Comparison of ENCODE assay signal across 1 cellular context in the genomic region with DNA sequence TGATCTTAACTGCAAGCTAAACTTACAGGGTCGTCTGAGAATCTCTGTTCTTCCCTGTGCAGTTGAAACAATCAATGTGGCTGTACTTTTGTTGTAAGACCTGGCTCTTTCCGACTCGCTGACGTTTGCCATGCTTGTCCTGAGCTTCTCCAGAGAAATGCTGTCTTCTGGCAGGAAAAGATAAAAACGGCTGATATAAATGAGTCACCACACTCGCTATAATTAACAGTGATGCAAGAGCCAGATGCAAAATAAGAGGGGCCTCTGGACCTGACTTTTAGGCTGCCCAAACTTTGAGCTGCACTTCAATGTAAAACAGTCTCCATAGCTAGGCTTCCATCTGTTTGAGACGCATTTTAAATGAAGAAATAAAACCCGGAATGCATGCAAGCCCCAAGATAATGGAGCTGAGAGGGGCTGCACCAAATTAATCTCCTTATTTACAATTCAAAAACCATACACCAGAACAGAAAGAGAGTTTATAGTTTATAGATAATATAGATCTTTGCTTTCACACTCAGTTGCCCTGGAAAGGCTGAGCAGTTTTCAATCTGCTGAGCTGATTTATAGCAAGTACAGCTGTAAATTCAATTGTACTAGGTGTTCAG.
A peak's percentile ranks its signal among the peaks of the same experiment; 100 is the strongest.
TF ChIP-seq lines count a peak whose summit lies in the region.

No MANE protein-coding gene starts in this region.

TF ChIP-seq in K562, 482 proteins besides CTCF, POLR2A, EP300 and RAD21 (continued from another document and continues in another):
- TF ChIP-seq, protein P1, sequence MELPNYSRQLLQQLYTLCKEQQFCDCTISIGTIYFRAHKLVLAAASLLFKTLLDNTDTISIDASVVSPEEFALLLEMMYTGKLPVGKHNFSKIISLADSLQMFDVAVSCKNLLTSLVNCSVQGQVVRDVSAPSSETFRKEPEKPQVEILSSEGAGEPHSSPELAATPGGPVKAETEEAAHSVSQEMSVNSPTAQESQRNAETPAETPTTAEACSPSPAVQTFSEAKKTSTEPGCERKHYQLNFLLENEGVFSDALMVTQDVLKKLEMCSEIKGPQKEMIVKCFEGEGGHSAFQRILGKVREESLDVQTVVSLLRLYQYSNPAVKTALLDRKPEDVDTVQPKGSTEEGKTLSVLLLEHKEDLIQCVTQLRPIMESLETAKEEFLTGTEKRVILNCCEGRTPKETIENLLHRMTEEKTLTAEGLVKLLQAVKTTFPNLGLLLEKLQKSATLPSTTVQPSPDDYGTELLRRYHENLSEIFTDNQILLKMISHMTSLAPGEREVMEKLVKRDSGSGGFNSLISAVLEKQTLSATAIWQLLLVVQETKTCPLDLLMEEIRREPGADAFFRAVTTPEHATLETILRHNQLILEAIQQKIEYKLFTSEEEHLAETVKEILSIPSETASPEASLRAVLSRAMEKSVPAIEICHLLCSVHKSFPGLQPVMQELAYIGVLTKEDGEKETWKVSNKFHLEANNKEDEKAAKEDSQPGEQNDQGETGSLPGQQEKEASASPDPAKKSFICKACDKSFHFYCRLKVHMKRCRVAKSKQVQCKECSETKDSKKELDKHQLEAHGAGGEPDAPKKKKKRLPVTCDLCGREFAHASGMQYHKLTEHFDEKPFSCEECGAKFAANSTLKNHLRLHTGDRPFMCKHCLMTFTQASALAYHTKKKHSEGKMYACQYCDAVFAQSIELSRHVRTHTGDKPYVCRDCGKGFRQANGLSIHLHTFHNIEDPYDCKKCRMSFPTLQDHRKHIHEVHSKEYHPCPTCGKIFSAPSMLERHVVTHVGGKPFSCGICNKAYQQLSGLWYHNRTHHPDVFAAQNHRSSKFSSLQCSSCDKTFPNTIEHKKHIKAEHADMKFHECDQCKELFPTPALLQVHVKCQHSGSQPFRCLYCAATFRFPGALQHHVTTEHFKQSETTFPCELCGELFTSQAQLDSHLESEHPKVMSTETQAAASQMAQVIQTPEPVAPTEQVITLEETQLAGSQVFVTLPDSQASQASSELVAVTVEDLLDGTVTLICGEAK (IDR thresholded peaks at IDR 0.05): no peak
- TF ChIP-seq, protein P1 (CRISPR knock-in tag; IDR thresholded peaks at IDR 0.05): no peak
- TF ChIP-seq IFI16 (CRISPR knock-in tag; IDR thresholded peaks at IDR 0.05) (no peak), ARID1B (IDR thresholded peaks at IDR 0.05) (peak; percentile 95), JUN (IDR thresholded peaks at IDR 0.05; ENCODE audit: borderline replicate concordance, low read depth, low read length) (peak; percentile 94), JUN (CRISPR knock-in tag; IDR thresholded peaks at IDR 0.05; ENCODE audit: borderline replicate concordance) (no peak), SNIP1 (IDR thresholded peaks at IDR 0.05; ENCODE audit: low read depth) (no peak), RBM39 (optimal IDR thresholded peaks at IDR 0.05; ENCODE audit: low read depth, low read length) (no peak), HIVEP1 (CRISPR knock-in tag; IDR thresholded peaks at IDR 0.05) (no peak), ZNF23 (CRISPR knock-in tag; IDR thresholded peaks at IDR 0.05) (no peak), GABPA (tag; conservative IDR thresholded peaks at IDR 0.05; ENCODE audit: low read depth) (0 out of 2 replicates have a peak, but pooled peaks have one; percentile 27), CHD1 (IDR thresholded peaks at IDR 0.05; ENCODE audit: low read length) (no peak), RUNX1 (IDR thresholded peaks at IDR 0.05; ENCODE audit: low read depth) (no peak), ILK (tag; IDR thresholded peaks at IDR 0.05; ENCODE audit: borderline replicate concordance, low read depth) (no peak), ZNF134 (CRISPR knock-in tag; conservative IDR thresholded peaks at IDR 0.05) (no peak), COPS2 (conservative IDR thresholded peaks at IDR 0.05) (no peak), SAFB (IDR thresholded peaks at IDR 0.05; ENCODE audit: borderline replicate concordance, low read depth, low read length) (no peak), ELF4 (CRISPR knock-in tag; IDR thresholded peaks at IDR 0.05) (no peak), ERF (CRISPR knock-in tag; IDR thresholded peaks at IDR 0.05) (no peak), EP400 (IDR thresholded peaks at IDR 0.05) (peak; percentile 51), MYC (IDR thresholded peaks at IDR 0.05; ENCODE audit: low read depth, low read length) (peak; percentile 50; the same call in 1 of the 2 replicates), MYC (CRISPR knock-in tag; IDR thresholded peaks at IDR 0.05; ENCODE audit: borderline replicate concordance, low read depth) (no peak), RBM25 (IDR thresholded peaks at IDR 0.05; ENCODE audit: low read depth, low read length, severe bottlenecking) (no peak), ATF7 (IDR thresholded peaks at IDR 0.05) (peak; percentile 83)
- TF ChIP-seq, protein P2, sequence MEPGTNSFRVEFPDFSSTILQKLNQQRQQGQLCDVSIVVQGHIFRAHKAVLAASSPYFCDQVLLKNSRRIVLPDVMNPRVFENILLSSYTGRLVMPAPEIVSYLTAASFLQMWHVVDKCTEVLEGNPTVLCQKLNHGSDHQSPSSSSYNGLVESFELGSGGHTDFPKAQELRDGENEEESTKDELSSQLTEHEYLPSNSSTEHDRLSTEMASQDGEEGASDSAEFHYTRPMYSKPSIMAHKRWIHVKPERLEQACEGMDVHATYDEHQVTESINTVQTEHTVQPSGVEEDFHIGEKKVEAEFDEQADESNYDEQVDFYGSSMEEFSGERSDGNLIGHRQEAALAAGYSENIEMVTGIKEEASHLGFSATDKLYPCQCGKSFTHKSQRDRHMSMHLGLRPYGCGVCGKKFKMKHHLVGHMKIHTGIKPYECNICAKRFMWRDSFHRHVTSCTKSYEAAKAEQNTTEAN (CRISPR knock-in tag; IDR thresholded peaks at IDR 0.05): no peak
- TF ChIP-seq, protein P3, sequence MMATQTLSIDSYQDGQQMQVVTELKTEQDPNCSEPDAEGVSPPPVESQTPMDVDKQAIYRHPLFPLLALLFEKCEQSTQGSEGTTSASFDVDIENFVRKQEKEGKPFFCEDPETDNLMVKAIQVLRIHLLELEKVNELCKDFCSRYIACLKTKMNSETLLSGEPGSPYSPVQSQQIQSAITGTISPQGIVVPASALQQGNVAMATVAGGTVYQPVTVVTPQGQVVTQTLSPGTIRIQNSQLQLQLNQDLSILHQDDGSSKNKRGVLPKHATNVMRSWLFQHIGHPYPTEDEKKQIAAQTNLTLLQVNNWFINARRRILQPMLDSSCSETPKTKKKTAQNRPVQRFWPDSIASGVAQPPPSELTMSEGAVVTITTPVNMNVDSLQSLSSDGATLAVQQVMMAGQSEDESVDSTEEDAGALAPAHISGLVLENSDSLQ (IDR thresholded peaks at IDR 0.05): peak; percentile 41; the same call in 1 of the 2 replicates
- TF ChIP-seq, protein P4, sequence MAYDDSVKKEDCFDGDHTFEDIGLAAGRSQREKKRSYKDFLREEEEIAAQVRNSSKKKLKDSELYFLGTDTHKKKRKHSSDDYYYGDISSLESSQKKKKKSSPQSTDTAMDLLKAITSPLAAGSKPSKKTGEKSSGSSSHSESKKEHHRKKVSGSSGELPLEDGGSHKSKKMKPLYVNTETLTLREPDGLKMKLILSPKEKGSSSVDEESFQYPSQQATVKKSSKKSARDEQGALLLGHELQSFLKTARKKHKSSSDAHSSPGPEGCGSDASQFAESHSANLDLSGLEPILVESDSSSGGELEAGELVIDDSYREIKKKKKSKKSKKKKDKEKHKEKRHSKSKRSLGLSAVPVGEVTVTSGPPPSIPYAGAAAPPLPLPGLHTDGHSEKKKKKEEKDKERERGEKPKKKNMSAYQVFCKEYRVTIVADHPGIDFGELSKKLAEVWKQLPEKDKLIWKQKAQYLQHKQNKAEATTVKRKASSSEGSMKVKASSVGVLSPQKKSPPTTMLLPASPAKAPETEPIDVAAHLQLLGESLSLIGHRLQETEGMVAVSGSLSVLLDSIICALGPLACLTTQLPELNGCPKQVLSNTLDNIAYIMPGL (CRISPR knock-in tag; IDR thresholded peaks at IDR 0.05): no peak
- TF ChIP-seq, protein P5, sequence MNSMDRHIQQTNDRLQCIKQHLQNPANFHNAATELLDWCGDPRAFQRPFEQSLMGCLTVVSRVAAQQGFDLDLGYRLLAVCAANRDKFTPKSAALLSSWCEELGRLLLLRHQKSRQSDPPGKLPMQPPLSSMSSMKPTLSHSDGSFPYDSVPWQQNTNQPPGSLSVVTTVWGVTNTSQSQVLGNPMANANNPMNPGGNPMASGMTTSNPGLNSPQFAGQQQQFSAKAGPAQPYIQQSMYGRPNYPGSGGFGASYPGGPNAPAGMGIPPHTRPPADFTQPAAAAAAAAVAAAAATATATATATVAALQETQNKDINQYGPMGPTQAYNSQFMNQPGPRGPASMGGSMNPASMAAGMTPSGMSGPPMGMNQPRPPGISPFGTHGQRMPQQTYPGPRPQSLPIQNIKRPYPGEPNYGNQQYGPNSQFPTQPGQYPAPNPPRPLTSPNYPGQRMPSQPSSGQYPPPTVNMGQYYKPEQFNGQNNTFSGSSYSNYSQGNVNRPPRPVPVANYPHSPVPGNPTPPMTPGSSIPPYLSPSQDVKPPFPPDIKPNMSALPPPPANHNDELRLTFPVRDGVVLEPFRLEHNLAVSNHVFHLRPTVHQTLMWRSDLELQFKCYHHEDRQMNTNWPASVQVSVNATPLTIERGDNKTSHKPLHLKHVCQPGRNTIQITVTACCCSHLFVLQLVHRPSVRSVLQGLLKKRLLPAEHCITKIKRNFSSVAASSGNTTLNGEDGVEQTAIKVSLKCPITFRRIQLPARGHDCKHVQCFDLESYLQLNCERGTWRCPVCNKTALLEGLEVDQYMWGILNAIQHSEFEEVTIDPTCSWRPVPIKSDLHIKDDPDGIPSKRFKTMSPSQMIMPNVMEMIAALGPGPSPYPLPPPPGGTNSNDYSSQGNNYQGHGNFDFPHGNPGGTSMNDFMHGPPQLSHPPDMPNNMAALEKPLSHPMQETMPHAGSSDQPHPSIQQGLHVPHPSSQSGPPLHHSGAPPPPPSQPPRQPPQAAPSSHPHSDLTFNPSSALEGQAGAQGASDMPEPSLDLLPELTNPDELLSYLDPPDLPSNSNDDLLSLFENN (IDR thresholded peaks at IDR 0.05; ENCODE audit: low read depth in 2 of 2, low read length in 2 of 2): 0 out of 4 replicates have a peak, but pooled peaks of 1 of the 2 experiments have one; percentile 24
- TF ChIP-seq, protein P6, sequence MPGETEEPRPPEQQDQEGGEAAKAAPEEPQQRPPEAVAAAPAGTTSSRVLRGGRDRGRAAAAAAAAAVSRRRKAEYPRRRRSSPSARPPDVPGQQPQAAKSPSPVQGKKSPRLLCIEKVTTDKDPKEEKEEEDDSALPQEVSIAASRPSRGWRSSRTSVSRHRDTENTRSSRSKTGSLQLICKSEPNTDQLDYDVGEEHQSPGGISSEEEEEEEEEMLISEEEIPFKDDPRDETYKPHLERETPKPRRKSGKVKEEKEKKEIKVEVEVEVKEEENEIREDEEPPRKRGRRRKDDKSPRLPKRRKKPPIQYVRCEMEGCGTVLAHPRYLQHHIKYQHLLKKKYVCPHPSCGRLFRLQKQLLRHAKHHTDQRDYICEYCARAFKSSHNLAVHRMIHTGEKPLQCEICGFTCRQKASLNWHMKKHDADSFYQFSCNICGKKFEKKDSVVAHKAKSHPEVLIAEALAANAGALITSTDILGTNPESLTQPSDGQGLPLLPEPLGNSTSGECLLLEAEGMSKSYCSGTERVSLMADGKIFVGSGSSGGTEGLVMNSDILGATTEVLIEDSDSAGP (CRISPR knock-in tag; IDR thresholded peaks at IDR 0.05): no peak
- TF ChIP-seq, protein P7, sequence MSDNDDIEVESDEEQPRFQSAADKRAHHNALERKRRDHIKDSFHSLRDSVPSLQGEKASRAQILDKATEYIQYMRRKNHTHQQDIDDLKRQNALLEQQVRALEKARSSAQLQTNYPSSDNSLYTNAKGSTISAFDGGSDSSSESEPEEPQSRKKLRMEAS (CRISPR knock-in tag; IDR thresholded peaks at IDR 0.05): no peak
- TF ChIP-seq, protein P8, sequence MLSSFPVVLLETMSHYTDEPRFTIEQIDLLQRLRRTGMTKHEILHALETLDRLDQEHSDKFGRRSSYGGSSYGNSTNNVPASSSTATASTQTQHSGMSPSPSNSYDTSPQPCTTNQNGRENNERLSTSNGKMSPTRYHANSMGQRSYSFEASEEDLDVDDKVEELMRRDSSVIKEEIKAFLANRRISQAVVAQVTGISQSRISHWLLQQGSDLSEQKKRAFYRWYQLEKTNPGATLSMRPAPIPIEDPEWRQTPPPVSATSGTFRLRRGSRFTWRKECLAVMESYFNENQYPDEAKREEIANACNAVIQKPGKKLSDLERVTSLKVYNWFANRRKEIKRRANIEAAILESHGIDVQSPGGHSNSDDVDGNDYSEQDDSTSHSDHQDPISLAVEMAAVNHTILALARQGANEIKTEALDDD (IDR thresholded peaks at IDR 0.05): no peak
- TF ChIP-seq, protein P9, sequence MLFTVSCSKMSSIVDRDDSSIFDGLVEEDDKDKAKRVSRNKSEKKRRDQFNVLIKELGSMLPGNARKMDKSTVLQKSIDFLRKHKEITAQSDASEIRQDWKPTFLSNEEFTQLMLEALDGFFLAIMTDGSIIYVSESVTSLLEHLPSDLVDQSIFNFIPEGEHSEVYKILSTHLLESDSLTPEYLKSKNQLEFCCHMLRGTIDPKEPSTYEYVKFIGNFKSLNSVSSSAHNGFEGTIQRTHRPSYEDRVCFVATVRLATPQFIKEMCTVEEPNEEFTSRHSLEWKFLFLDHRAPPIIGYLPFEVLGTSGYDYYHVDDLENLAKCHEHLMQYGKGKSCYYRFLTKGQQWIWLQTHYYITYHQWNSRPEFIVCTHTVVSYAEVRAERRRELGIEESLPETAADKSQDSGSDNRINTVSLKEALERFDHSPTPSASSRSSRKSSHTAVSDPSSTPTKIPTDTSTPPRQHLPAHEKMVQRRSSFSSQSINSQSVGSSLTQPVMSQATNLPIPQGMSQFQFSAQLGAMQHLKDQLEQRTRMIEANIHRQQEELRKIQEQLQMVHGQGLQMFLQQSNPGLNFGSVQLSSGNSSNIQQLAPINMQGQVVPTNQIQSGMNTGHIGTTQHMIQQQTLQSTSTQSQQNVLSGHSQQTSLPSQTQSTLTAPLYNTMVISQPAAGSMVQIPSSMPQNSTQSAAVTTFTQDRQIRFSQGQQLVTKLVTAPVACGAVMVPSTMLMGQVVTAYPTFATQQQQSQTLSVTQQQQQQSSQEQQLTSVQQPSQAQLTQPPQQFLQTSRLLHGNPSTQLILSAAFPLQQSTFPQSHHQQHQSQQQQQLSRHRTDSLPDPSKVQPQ (CRISPR knock-in tag; IDR thresholded peaks at IDR 0.05; ENCODE audit: borderline replicate concordance): no peak
